21 cellular contexts compared by ENCODE assay signal in genomic region chr1:236692128-236692527, GRCh38. TPM values are rescaled to one million over a fixed set of nuclear protein-coding genes. Genes with fewer than 3 reads are reported as not detected.
DNase-seq lines count a peak whose midpoint lies in the region; ATAC-seq and TF ChIP-seq lines count a peak whose summit lies in the region.
"Had no signal": no experiment of that assay in that cellular context is flagged by ENCODE, and none has a peak within 500 bp of the region (broad histone marks: within the 10 kb centered on the region; RNA-seq: fewer than 3 reads in every experiment).

No MANE protein-coding gene starts in this region.

- no peak overlapping the region for H3K56ac ChIP-seq in mesendoderm (ENCODE audit: low read length)

- no peaks in the 10 kb centered on the region for H3K9me3 Mint-ChIP-seq in mesothelial cell of epicardium
- H3K9me3 Mint-ChIP-seq in activated naive CD8-positive, alpha-beta T cell treated with anti-CD3 and anti-CD28 coated beads, Interleukin-2, amount 50 U/mL, for 24 hours, result no peaks in the 10 kb centered on the region

- H3K27ac ChIP-seq in right atrium auricular region (peak overlapping the region; percentile 92 to 98), mesendoderm (ENCODE audit: low read depth, low read length) (no peak overlapping the region)
- H3K27ac ChIP-seq: C4-2B had no signal

- intact Hi-C loops in Right ventricle myocardium inferior (cut with DNase I), result loop anchor here (5.0 kb wide), 1 partner anchor 40 kb away; no protein-coding TSS in a partner anchor

- H4K8ac ChIP-seq in mesendoderm (ENCODE audit: low read depth, low read length), result no peak overlapping the region

- no CpG with 5 or more reads among the region's 3 CpGs for WGBS in mesendoderm (ENCODE audit: extremely low coverage, insufficient coverage, low lambda C conversion rate)

- ATAC-seq in Right ventricle myocardium inferior, result no peak
- no peak for ATAC-seq in activated naive CD8-positive, alpha-beta T cell treated with anti-CD3 and anti-CD28 coated beads, Interleukin-2, amount 50 U/mL, for 24 hours

- no peak overlapping the region for H2BK15ac ChIP-seq in mesendoderm (replicated peaks; ENCODE audit: low read depth)

- no peaks in the 10 kb centered on the region for H3K79me2 ChIP-seq in mesendoderm (ENCODE audit: control insufficient read depth, insufficient read depth, low read length)

- no peak overlapping the region for H2AK5ac ChIP-seq in mesendoderm (ENCODE audit: low read length)

- H3K27me3 Mint-ChIP-seq in mesothelial cell of epicardium (ENCODE audit: low read depth), result peaks cover 43% of the 10 kb centered on the region
- H3K27me3 Mint-ChIP-seq in activated naive CD8-positive, alpha-beta T cell treated with anti-CD3 and anti-CD28 coated beads, Interleukin-2, amount 50 U/mL, for 24 hours, result peaks cover 52% of the 10 kb centered on the region

- no peak overlapping the region for H3K4ac ChIP-seq in mesendoderm (ENCODE audit: low read depth, low read length)

- no peak overlapping the region for H3K9ac ChIP-seq in mesendoderm (ENCODE audit: low read length)

- no peak overlapping the region for H4K5ac ChIP-seq in mesendoderm (ENCODE audit: low read length)

- peaks cover 0 to 12% of the 10 kb centered on the region in 2 donors for H3K4me1 ChIP-seq in right atrium auricular region
- H3K4me1 ChIP-seq in mesendoderm (ENCODE audit: control insufficient read depth, low read depth, low read length), result peaks cover 4% of the 10 kb centered on the region

- no peak overlapping the region for H3K4me2 ChIP-seq in mesendoderm (ENCODE audit: low read length)

- no peaks in the 10 kb centered on the region for H3K36me3 Mint-ChIP-seq in mesothelial cell of epicardium
- no peaks in the 10 kb centered on the region for H3K36me3 Mint-ChIP-seq in activated naive CD8-positive, alpha-beta T cell treated with anti-CD3 and anti-CD28 coated beads, Interleukin-2, amount 50 U/mL, for 24 hours (ENCODE audit: low read depth)

- H3K27ac Mint-ChIP-seq in mesothelial cell of epicardium, result no peak overlapping the region
- no peak overlapping the region for H3K27ac Mint-ChIP-seq in activated naive CD8-positive, alpha-beta T cell treated with anti-CD3 and anti-CD28 coated beads, Interleukin-2, amount 50 U/mL, for 24 hours

- H2BK5ac ChIP-seq in mesendoderm (ENCODE audit: low read length), result no peak overlapping the region

- H2BK120ac ChIP-seq in mesendoderm (ENCODE audit: low read depth, low read length), result no peak overlapping the region

- no peaks in the 10 kb centered on the region for H3K79me1 ChIP-seq in mesendoderm (ENCODE audit: low read length)

- DNase-seq in right atrium auricular region (ENCODE audit: low spot score) (no peak), Right ventricle myocardium inferior (ENCODE audit: missing footprints) (no peak), NCI-H524 treated with DMSO at 0.1 percent for 48 hours (lab: John Stamatoyannopoulos, UW) (peak; percentile 76), mesendoderm (peak; percentile 40), mesothelial cell of epicardium (ENCODE audit: low spot score in 2 of 2, unreplicated experiment in 2 of 2) (no peak)
- no peak for DNase-seq in stimulated activated naive CD4-positive, alpha-beta T cell treated with Interleukin-2 at 50 U/mL for 16 hours (lab: John Stamatoyannopoulos, UW)
- no peak for DNase-seq in activated naive CD8-positive, alpha-beta T cell treated with anti-CD3 and anti-CD28 coated beads, Interleukin-2, amount 50 U/mL, for 24 hours
- DNase-seq: DMS153; H7; IMR-90; Karpas-422; MM.1S; NCI-H1105; NCI-H187; NCI-H226; NCI-H526 treated with DMSO at 0.1 percent for 48 hours; NK-92 treated with Interleukin-12 subunit alpha and Interleukin-12 subunit beta, amount 100 ng/mL, for 24 hours; SIG-M5 had no signal

- no peaks in the 10 kb centered on the region for H3K9me3 ChIP-seq in right atrium auricular region

- no peak overlapping the region for H3K23ac ChIP-seq in mesendoderm (ENCODE audit: low read length)

- peaks cover 11% of the 10 kb centered on the region for H3K4me1 Mint-ChIP-seq in mesothelial cell of epicardium
- H3K4me1 Mint-ChIP-seq in activated naive CD8-positive, alpha-beta T cell treated with anti-CD3 and anti-CD28 coated beads, Interleukin-2, amount 50 U/mL, for 24 hours, result peaks cover 5% of the 10 kb centered on the region

- peak overlapping the region; percentile 69 for H3K4me3 ChIP-seq in right atrium auricular region
- no peak overlapping the region for H3K4me3 ChIP-seq in mesendoderm (ENCODE audit: low read length)

- H3K36me3 ChIP-seq in right atrium auricular region, result peaks cover 14% of the 10 kb centered on the region
- no peaks in the 10 kb centered on the region for H3K36me3 ChIP-seq in mesendoderm (ENCODE audit: control insufficient read depth, insufficient read depth, low read length)

- TF ChIP-seq CTCF in right atrium auricular region (IDR thresholded peaks at IDR 0.05), result no peak
- TF ChIP-seq CTCF in mesothelial cell of epicardium (IDR thresholded peaks at IDR 0.05; ENCODE audit: unreplicated experiment), result no peak

- no peak overlapping the region for H3K4me3 Mint-ChIP-seq in mesothelial cell of epicardium
- H3K4me3 Mint-ChIP-seq in activated naive CD8-positive, alpha-beta T cell treated with anti-CD3 and anti-CD28 coated beads, Interleukin-2, amount 50 U/mL, for 24 hours, result no peak overlapping the region

- H3K18ac ChIP-seq in mesendoderm (ENCODE audit: low read length), result no peak overlapping the region

- H3K27me3 ChIP-seq in right atrium auricular region, result no peaks in the 10 kb centered on the region
- peaks cover 5% of the 10 kb centered on the region for H3K27me3 ChIP-seq in mesendoderm (ENCODE audit: insufficient read depth, low read length, poor library complexity)

RNA-seq across cellular contexts. Expression of gene ACTN2, which starts 5.8 kb away (rescaled TPM):
- total RNA-seq in right atrium auricular region (1,000 to 10,000 TPM in 1 of 2 donors, 100 to 1,000 TPM in 1; 595 to 1,486 TPM), Right ventricle myocardium inferior (2,525 TPM), mesothelial cell of epicardium (1.7 to 2.2 TPM (median 1.9 TPM) in 3 replicates)
- polyA plus RNA-seq in mesendoderm (2013, experiment 1 of 2), result 1.3 TPM
- 1.1 TPM for polyA plus RNA-seq in mesendoderm (2013, experiment 2 of 2)
- total RNA-seq: HT-29, OCI-LY7 had no signal
- polyA plus RNA-seq: IMR-90 had no signal

Comparison
In these comparisons a context has a peak if more than half of its experiments do, and no peak if none do; other contexts are left out.
1. DNase-seq: peak in NCI-H524 treated with DMSO at 0.1 percent for 48 hours (single experiment) and mesendoderm (single experiment); none in right atrium auricular region (single experiment), Right ventricle myocardium inferior (single experiment), mesothelial cell of epicardium (0 of 2), stimulated activated naive CD4-positive, alpha-beta T cell treated with Interleukin-2 at 50 U/mL for 16 hours (single experiment) and activated naive CD8-positive, alpha-beta T cell treated with anti-CD3 and anti-CD28 coated beads, Interleukin-2, amount 50 U/mL, for 24 hours (single experiment).
2. RNA of gene ACTN2, which starts 5.8 kb away (total RNA-seq): 2,525 TPM in Right ventricle myocardium inferior (single experiment) and 595 to 1,486 TPM in right atrium auricular region; 1.7 to 2.2 TPM in mesothelial cell of epicardium; every median in the first group is over 100 times any median in the second.